25 cellular contexts compared by ENCODE assay signal in the genomic region with DNA sequence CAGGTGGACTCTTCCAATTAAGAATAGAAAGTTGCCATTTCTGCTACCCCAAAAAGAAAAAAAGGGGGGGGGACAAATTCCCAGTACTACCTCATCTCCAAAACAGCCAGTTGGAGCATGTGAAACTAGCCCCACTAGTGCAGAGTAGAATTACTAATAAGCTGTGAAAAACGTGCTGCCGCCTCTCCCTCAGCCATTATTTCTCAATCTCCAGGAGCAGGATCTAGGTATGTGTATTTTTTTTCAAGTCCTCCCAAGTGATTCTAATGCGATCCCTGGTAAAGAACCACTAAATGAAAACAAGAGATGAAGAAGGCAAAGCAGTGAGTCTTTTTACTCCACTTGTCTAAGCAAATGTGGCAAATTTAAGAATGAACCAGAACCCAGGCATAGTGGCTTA. TPM values are rescaled to one million over a fixed set of nuclear protein-coding genes. Genes with fewer than 3 reads are reported as not detected.
A peak's percentile ranks its signal among the peaks of the same experiment; 100 is the strongest.
DNase-seq lines count a peak whose midpoint lies in the region; ATAC-seq and TF ChIP-seq lines count a peak whose summit lies in the region.
"Had no signal": no experiment of that assay in that cellular context is flagged by ENCODE, and none has a peak within 500 bp of the region (broad histone marks: within the 10 kb centered on the region; RNA-seq: fewer than 3 reads in every experiment).

No MANE protein-coding gene starts in this region.

- peaks cover 38% of the 10 kb centered on the region for H3K4me1 ChIP-seq in CD8-positive, alpha-beta T cell (ENCODE audit: insufficient read depth, low read length)
- H3K4me1 ChIP-seq in naive thymus-derived CD4-positive, alpha-beta T cell (ENCODE audit: control insufficient read depth in 2 of 2, insufficient read depth in 2 of 2, low read length in 2 of 2): peaks cover 21 to 67% of the 10 kb centered on the region in 2 donors
- H3K4me1 ChIP-seq: foreskin keratinocyte, neural progenitor cell had no signal

- H3K27me3 ChIP-seq in CD8-positive, alpha-beta T cell (ENCODE audit: insufficient read depth, low read length): no peaks in the 10 kb centered on the region
- no peaks in the 10 kb centered on the region for H3K27me3 ChIP-seq in naive thymus-derived CD4-positive, alpha-beta T cell (ENCODE audit: control insufficient read depth in 2 of 2, insufficient read depth in 2 of 2, low read length in 2 of 2)
- H3K27me3 ChIP-seq: foreskin keratinocyte, neural progenitor cell, sigmoid colon, upper lobe of left lung had no signal

- H3K9me3 Mint-ChIP-seq in activated CD4-positive, alpha-beta T cell treated with anti-CD3 and anti-CD28 coated beads for 36 hours (ENCODE audit: low read depth): no peaks in the 10 kb centered on the region
- no peaks in the 10 kb centered on the region for H3K9me3 Mint-ChIP-seq in CD8-positive, alpha-beta T cell
- H3K9me3 Mint-ChIP-seq in naive thymus-derived CD4-positive, alpha-beta T cell: no peaks in the 10 kb centered on the region
- H3K9me3 Mint-ChIP-seq: brain, mesothelial cell of epicardium, neural progenitor cell had no signal

- no peak overlapping the region for H3K4me3 ChIP-seq in CD8-positive, alpha-beta T cell (ENCODE audit: low read depth, low read length)
- no peak overlapping the region for H3K4me3 ChIP-seq in naive thymus-derived CD4-positive, alpha-beta T cell (ENCODE audit: low read length)
- H3K4me3 ChIP-seq: left ventricle myocardium inferior, neural progenitor cell, sigmoid colon, upper lobe of left lung had no signal

- H3K27ac ChIP-seq in CD8-positive, alpha-beta T cell (ENCODE audit: low read depth, low read length): no peak overlapping the region
- peak overlapping the region; percentile 52 for H3K27ac ChIP-seq in naive thymus-derived CD4-positive, alpha-beta T cell (ENCODE audit: low read depth, low read length)
- H3K27ac ChIP-seq: foreskin keratinocyte, left ventricle myocardium inferior, neural progenitor cell, sigmoid colon, upper lobe of left lung had no signal

- peaks cover 68% of the 10 kb centered on the region for H3K4me1 Mint-ChIP-seq in activated CD4-positive, alpha-beta T cell treated with anti-CD3 and anti-CD28 coated beads for 36 hours
- peaks cover 68% of the 10 kb centered on the region for H3K4me1 Mint-ChIP-seq in CD8-positive, alpha-beta T cell (ENCODE audit: low read depth)
- H3K4me1 Mint-ChIP-seq in T-helper 17 cell: peaks cover 33% of the 10 kb centered on the region
- H3K4me1 Mint-ChIP-seq in naive thymus-derived CD4-positive, alpha-beta T cell: peaks cover 36 to 82% (median 76%) of the 10 kb centered on the region in 7 donors
- H3K4me1 Mint-ChIP-seq: neural progenitor cell had no signal

- no peak for TF ChIP-seq CTCF in CD8-positive, alpha-beta T cell (IDR thresholded peaks at IDR 0.05)
- no peak for TF ChIP-seq CTCF in GM10266 (IDR thresholded peaks at IDR 0.05; ENCODE audit: control insufficient read depth, insufficient read depth, low read depth, missing control alignments)

- no peak overlapping the region for H3K4me3 Mint-ChIP-seq in activated CD4-positive, alpha-beta T cell treated with anti-CD3 and anti-CD28 coated beads for 36 hours
- H3K4me3 Mint-ChIP-seq in CD8-positive, alpha-beta T cell: no peak overlapping the region
- H3K4me3 Mint-ChIP-seq in T-helper 17 cell: no peak overlapping the region
- peak overlapping the region in 8 of 10 donors; percentile 15 to 74 (median 40) for H3K4me3 Mint-ChIP-seq in naive thymus-derived CD4-positive, alpha-beta T cell
- H3K4me3 Mint-ChIP-seq: brain, mesothelial cell of epicardium, neural progenitor cell had no signal

- DNase-seq in activated CD4-positive, alpha-beta T cell treated with anti-CD3 and anti-CD28 coated beads for 36 hours: no peak
- DNase-seq in activated CD4-positive, alpha-beta T cell treated with anti-CD3 and anti-CD28 coated beads for 48 hours: no peak
- DNase-seq in CD8-positive, alpha-beta T cell: no peak
- no peak for DNase-seq in T-helper 17 cell
- no peak for DNase-seq in naive thymus-derived CD4-positive, alpha-beta T cell
- no peak for DNase-seq in hypothalamus (lab: John Stamatoyannopoulos, UW)
- no peak for DNase-seq in NCI-H2196 treated with DMSO at 0.1 percent for 48 hours (lab: John Stamatoyannopoulos, UW; ENCODE audit: unreplicated experiment)
- DNase-seq in GM10266 (ENCODE audit: extremely low spot score): no peak
- DNase-seq: activated CD4-positive, alpha-beta T cell treated with anti-CD3 and anti-CD28 coated beads for 4 hours; Calu3; effector CD4-positive, alpha-beta T cell; foreskin keratinocyte; H7; left ventricle myocardium inferior; NCI-H1436 treated with DMSO at 0.1 percent for 48 hours; NCI-H526; sigmoid colon; stimulated activated CD4-positive, alpha-beta T cell treated with anti-CD3 and anti-CD28 coated beads, Interleukin-15, amount 100 ng/mL, for 24 hours; stimulated activated CD8-positive, alpha-beta memory T cell treated with anti-CD3 and anti-CD28 coated beads, Interleukin-4, amount 100 ng/mL, for 48 hours; upper lobe of left lung had no signal

- no peak for ATAC-seq in activated CD4-positive, alpha-beta T cell treated with anti-CD3 and anti-CD28 coated beads for 36 hours
- no peak for ATAC-seq in CD8-positive, alpha-beta T cell
- ATAC-seq in T-helper 17 cell: no peak
- ATAC-seq in naive thymus-derived CD4-positive, alpha-beta T cell: no peak
- ATAC-seq: foreskin keratinocyte, Right ventricle myocardium inferior had no signal

- intact Hi-C loops in activated CD4-positive, alpha-beta T cell treated with anti-CD3 and anti-CD28 coated beads for 36 hours (cut with DNase I, micrococcal nuclease): no loop called here
- intact Hi-C loops in CD8-positive, alpha-beta T cell (cut with DNase I, micrococcal nuclease): no loop called here
- intact Hi-C loops in naive thymus-derived CD4-positive, alpha-beta T cell (cut with micrococcal nuclease): loop anchor here in 1 of 2 donors (10.0 kb wide), 1 partner anchor 471 kb away; the partner anchor contains the start of gene CDS2

- H3K27me3 Mint-ChIP-seq in activated CD4-positive, alpha-beta T cell treated with anti-CD3 and anti-CD28 coated beads for 36 hours: no peaks in the 10 kb centered on the region
- H3K27me3 Mint-ChIP-seq in CD8-positive, alpha-beta T cell (ENCODE audit: low read depth): no peaks in the 10 kb centered on the region
- H3K27me3 Mint-ChIP-seq in T-helper 17 cell: no peaks in the 10 kb centered on the region
- no peaks in the 10 kb centered on the region for H3K27me3 Mint-ChIP-seq in naive thymus-derived CD4-positive, alpha-beta T cell
- H3K27me3 Mint-ChIP-seq: brain, progenitor cell of endocrine pancreas had no signal

- POLR2A ChIA-PET in activated CD4-positive, alpha-beta T cell treated with anti-CD3 and anti-CD28 coated beads for 36 hours (lab: Charles Lee): interaction anchor here (0.7 to 1.0 kb wide), 3 partner anchors 9 to 14 kb away, joined by 3 read pairs; no protein-coding TSS in a partner anchor
- POLR2A ChIA-PET in CD8-positive, alpha-beta T cell (lab: Charles Lee): no interaction called here
- POLR2A ChIA-PET in naive thymus-derived CD4-positive, alpha-beta T cell (lab: Charles Lee): interaction anchor here (1.0 kb wide), 2 partner anchors 11 to 156 kb away, joined by 3 to 4 read pairs; no protein-coding TSS in a partner anchor

- peak overlapping the region; percentile 86 for H3K27ac Mint-ChIP-seq in activated CD4-positive, alpha-beta T cell treated with anti-CD3 and anti-CD28 coated beads for 36 hours
- H3K27ac Mint-ChIP-seq in CD8-positive, alpha-beta T cell: peak overlapping the region; percentile 73
- H3K27ac Mint-ChIP-seq in T-helper 17 cell: peak overlapping the region; percentile 47
- H3K27ac Mint-ChIP-seq in naive thymus-derived CD4-positive, alpha-beta T cell: peak overlapping the region in 8 of 9 donors; percentile 57 to 88 (median 78)
- H3K27ac Mint-ChIP-seq: brain, mesothelial cell of epicardium, neural progenitor cell, progenitor cell of endocrine pancreas had no signal

- H3K9me3 ChIP-seq in CD8-positive, alpha-beta T cell (ENCODE audit: low read length): no peaks in the 10 kb centered on the region
- H3K9me3 ChIP-seq in T-helper 17 cell (ENCODE audit: control insufficient read depth, low read length, poor library complexity, severe bottlenecking): no peaks in the 10 kb centered on the region
- H3K9me3 ChIP-seq in naive thymus-derived CD4-positive, alpha-beta T cell (ENCODE audit: control insufficient read depth in 2 of 3, low read length in 3 of 3): no peaks in the 10 kb centered on the region
- H3K9me3 ChIP-seq: left ventricle myocardium inferior, sigmoid colon, upper lobe of left lung had no signal

- H3K36me3 Mint-ChIP-seq in activated CD4-positive, alpha-beta T cell treated with anti-CD3 and anti-CD28 coated beads for 36 hours (ENCODE audit: low read depth): peaks cover 56% of the 10 kb centered on the region
- H3K36me3 Mint-ChIP-seq in CD8-positive, alpha-beta T cell: peaks cover 74% of the 10 kb centered on the region
- peaks cover 14% of the 10 kb centered on the region for H3K36me3 Mint-ChIP-seq in T-helper 17 cell (ENCODE audit: low read depth)
- peaks cover 4 to 42% (median 33%) of the 10 kb centered on the region in 5 donors for H3K36me3 Mint-ChIP-seq in naive thymus-derived CD4-positive, alpha-beta T cell

- H3K36me3 ChIP-seq in CD8-positive, alpha-beta T cell (ENCODE audit: insufficient read depth, low read length): peaks cover 24% of the 10 kb centered on the region
- peaks cover 5 to 37% (median 15%) of the 10 kb centered on the region in 3 experiments for H3K36me3 ChIP-seq in naive thymus-derived CD4-positive, alpha-beta T cell (ENCODE audit: control insufficient read depth in 2 of 3, insufficient read depth in 3 of 3, low read length in 3 of 3)

- CTCF ChIA-PET in activated CD4-positive, alpha-beta T cell treated with anti-CD3 and anti-CD28 coated beads for 36 hours (lab: Charles Lee): interaction anchor here (0.6 to 3.5 kb wide), 6 partner anchors 13 to 481 kb away, joined by 3 to 15 read pairs (median 3); no protein-coding TSS in a partner anchor
- CTCF ChIA-PET in CD8-positive, alpha-beta T cell (lab: Charles Lee): interaction anchor here (1.1 to 1.9 kb wide), 3 partner anchors 8 to 39 kb away, joined by 3 to 6 read pairs (median 4); no protein-coding TSS in a partner anchor
- CTCF ChIA-PET in naive thymus-derived CD4-positive, alpha-beta T cell (lab: Charles Lee): interaction anchor here (1.6 kb wide), 1 partner anchor 9 kb away, joined by 6 read pairs; no protein-coding TSS in a partner anchor

RNA-seq across cellular contexts. Expression of gene GPCPD1, which starts 15.1 kb away (rescaled TPM):
- 10 to 100 TPM; 18.5 to 26.0 TPM for total RNA-seq in activated CD4-positive, alpha-beta T cell treated with anti-CD3 and anti-CD28 coated beads for 36 hours
- total RNA-seq in CD8-positive, alpha-beta T cell: 100 to 1,000 TPM; 185 to 191 TPM
- total RNA-seq in T-helper 17 cell: 100 to 1,000 TPM in 1 of 2 donors, 10 to 100 TPM in 1; 92.7 to 128 TPM
- total RNA-seq in naive thymus-derived CD4-positive, alpha-beta T cell: 100 to 1,000 TPM in 2 of 5 experiments, 10 to 100 TPM in 3; 27.9 to 208 (median 76.5) TPM
- 10 to 100 TPM; 24.8 to 37.1 TPM for polyA plus RNA-seq in naive thymus-derived CD4-positive, alpha-beta T cell

Comparison
In these comparisons a context has a peak if more than half of its experiments do, and no peak if none do; other contexts are left out.
1. H3K4me3 Mint-ChIP-seq: peak in naive thymus-derived CD4-positive, alpha-beta T cell (8 of 10); none in activated CD4-positive, alpha-beta T cell treated with anti-CD3 and anti-CD28 coated beads for 36 hours (single experiment), CD8-positive, alpha-beta T cell (single experiment) and T-helper 17 cell (single experiment).
2. Peak in every context shown above with its lines, with median percentiles within 50 percentile points of each other: H3K27ac Mint-ChIP-seq.